ENCODE assay signal across 16 cellular contexts in the genomic region with DNA sequence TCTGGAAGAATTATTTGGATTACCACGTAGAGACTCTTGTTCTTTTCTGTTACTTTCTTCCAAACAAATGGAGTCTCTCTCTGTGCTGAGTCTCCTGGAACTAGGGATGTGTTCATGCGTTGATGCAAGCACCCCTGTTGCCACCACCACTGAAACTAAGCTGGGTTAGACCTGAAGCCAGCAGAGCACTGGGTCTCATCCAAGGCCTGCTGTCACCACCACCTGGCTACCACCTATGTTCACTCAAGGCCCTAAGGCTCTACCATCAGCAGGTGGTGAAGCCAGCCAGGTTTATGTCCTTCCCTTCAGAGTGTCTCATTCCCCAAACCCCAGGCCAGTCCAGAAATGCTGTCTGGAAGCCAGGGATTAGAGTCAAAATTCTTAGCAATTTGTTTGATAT.
"Had no signal": no experiment of that assay in that cellular context is flagged by ENCODE, and none has a peak within 500 bp of the region (broad histone marks: within the 10 kb centered on the region; RNA-seq: fewer than 3 reads in every experiment).

No MANE protein-coding gene starts in this region.

- H3K36me3 ChIP-seq: esophagus muscularis mucosa, gastroesophageal sphincter, right atrium auricular region, sigmoid colon, upper lobe of left lung, uterus had no signal

- H3K9me3 ChIP-seq: gastroesophageal sphincter, sigmoid colon, upper lobe of left lung had no signal

- H3K4me3 ChIP-seq: esophagus muscularis mucosa, gastroesophageal sphincter, right atrium auricular region, sigmoid colon, skin epidermis, upper lobe of left lung, uterus had no signal

- H3K4me1 ChIP-seq: right atrium auricular region, uterus had no signal

- DNase-seq: effector memory CD8-positive, alpha-beta T cell; glutamatergic neuron; islet precursor cell; mammary epithelial cell; naive thymus-derived CD4-positive, alpha-beta T cell; nephron progenitor cell; sigmoid colon; stimulated activated CD4-positive, alpha-beta T cell treated with anti-CD3 and anti-CD28 coated beads, Interleukin-12 subunit alpha, Interleukin-12 subunit beta, amount 100 ng/mL, for 4 hours; stimulated activated naive CD4-positive, alpha-beta T cell treated with Interleukin-2 at 50 U/mL for 16 hours; upper lobe of left lung; uterus had no signal

- H3K27ac ChIP-seq: epithelial cell of prostate, esophagus muscularis mucosa, gastroesophageal sphincter, right atrium auricular region, sigmoid colon, skin epidermis, upper lobe of left lung, uterus had no signal

- H3K27me3 ChIP-seq: esophagus muscularis mucosa, gastroesophageal sphincter, right atrium auricular region, sigmoid colon, upper lobe of left lung, uterus had no signal
